ENCODE assay signal across 10 cellular contexts in genomic region chr13:97255515-97255999, GRCh38. TPM values are rescaled to one million over a fixed set of nuclear protein-coding genes. Genes with fewer than 3 reads are reported as not detected.
DNase-seq lines count a peak whose midpoint lies in the region; ATAC-seq and TF ChIP-seq lines count a peak whose summit lies in the region.
"Had no signal": no experiment of that assay in that cellular context is flagged by ENCODE, and none has a peak within 500 bp of the region (broad histone marks: within the 10 kb centered on the region; RNA-seq: fewer than 3 reads in every experiment).

No MANE protein-coding gene starts in this region.

- H3K27ac Mint-ChIP-seq in endothelial cell (ENCODE audit: unreplicated experiment): peak overlapping the region; percentile 57

- WGBS in GM23248 (ENCODE audit: low coverage in 1 of 2, low lambda C conversion rate in 2 of 2, missing lambda C conversion rate in 2 of 2), 2 experiments: 81 to 87% methylated on average over 3 of the region's 3 CpGs
- WGBS in psoas muscle, 3 donors: 41 to 71% (median 47%) methylated on average over 3 of the region's 3 CpGs

- H3K9me2 ChIP-seq in GM23248 (ENCODE audit: insufficient read depth): no peaks in the 10 kb centered on the region
- no peaks in the 10 kb centered on the region for H3K9me2 ChIP-seq in PC-3 (replicated peaks; ENCODE audit: low read length)

- H3K4me1 Mint-ChIP-seq in endothelial cell (ENCODE audit: unreplicated experiment): peaks cover 57% of the 10 kb centered on the region

- H3K27me3 ChIP-seq in GM23248 (replicated peaks; ENCODE audit: insufficient read depth): no peaks in the 10 kb centered on the region
- H3K27me3 ChIP-seq in PC-3 (ENCODE audit: low read length): no peaks in the 10 kb centered on the region
- no peaks in the 10 kb centered on the region for H3K27me3 ChIP-seq in psoas muscle (ENCODE audit: insufficient read depth in 3 of 3, low read length in 2 of 3)

- H2AFZ ChIP-seq in GM23248: no peak overlapping the region
- no peak overlapping the region for H2AFZ ChIP-seq in PC-3 (ENCODE audit: low read length)

- H3K9me3 Mint-ChIP-seq in endothelial cell (ENCODE audit: unreplicated experiment): no peaks in the 10 kb centered on the region

- POLR2A ChIA-PET in PC-3 (lab: Charles Lee; ENCODE audit: unreplicated experiment): interaction anchor here (0.7 kb wide), 1 partner anchor 34 kb away, joined by 3 read pairs; the partner anchor contains the start of gene MBNL2

- H3K36me3 Mint-ChIP-seq in endothelial cell (ENCODE audit: low read depth, unreplicated experiment): peaks cover 33% of the 10 kb centered on the region

- ATAC-seq in PC-3: no peak
- no peak for ATAC-seq in psoas muscle
- no peak for ATAC-seq in HG02884 (IDR thresholded peaks at IDR 0.05; ENCODE audit: unreplicated experiment)
- no peak for ATAC-seq in HG02623 (IDR thresholded peaks at IDR 0.05; ENCODE audit: unreplicated experiment)

- TF ChIP-seq CTCF in PC-3 (conservative IDR thresholded peaks at IDR 0.05; ENCODE audit: low read depth, low read length): no peak
- TF ChIP-seq CTCF in endothelial cell (IDR thresholded peaks at IDR 0.05; ENCODE audit: unreplicated experiment): no peak
- no peak for TF ChIP-seq CTCF in psoas muscle (IDR thresholded peaks at IDR 0.05)

- no peaks in the 10 kb centered on the region for H3K9me3 ChIP-seq in GM23248 (ENCODE audit: low read depth)
- no peaks in the 10 kb centered on the region for H3K9me3 ChIP-seq in PC-3 (ENCODE audit: low read length)
- H3K9me3 ChIP-seq in psoas muscle: no peaks in the 10 kb centered on the region

- H3K27me3 Mint-ChIP-seq in endothelial cell (ENCODE audit: unreplicated experiment): peaks cover 18% of the 10 kb centered on the region

- DNase-seq in GM23248: no peak
- no peak for DNase-seq in PC-3
- no peak for DNase-seq in endothelial cell (ENCODE audit: low spot score)
- DNase-seq in psoas muscle: no peak
- DNase-seq in stimulated activated CD8-positive, alpha-beta memory T cell treated with anti-CD3 and anti-CD28 coated beads, Interleukin-4, amount 100 ng/mL, for 48 hours: no peak
- no peak for DNase-seq in NK-92 treated with Interleukin-12 subunit alpha and Interleukin-12 subunit beta, amount 100 ng/mL, for 24 hours (lab: John Stamatoyannopoulos, UW)
- DNase-seq: cerebellar nuclear complex, WERI-Rb-1 had no signal

- CTCF ChIA-PET in PC-3 (lab: Charles Lee): no interaction called here

- H4K20me1 ChIP-seq in GM23248 (ENCODE audit: insufficient read depth) (no peaks in the 10 kb centered on the region), PC-3 (ENCODE audit: low read length) (no peaks in the 10 kb centered on the region)

- peak overlapping the region; percentile 69 for H3K4me2 ChIP-seq in GM23248 (ENCODE audit: unreplicated experiment)
- H3K4me2 ChIP-seq in PC-3 (ENCODE audit: low read length): peak overlapping the region; percentile 85

- no TSS peak for BruUV-seq in PC-3 (replicated peaks; lab: Mats Ljungman, UMichigan)

- intact Hi-C loops in PC-3 (cut with micrococcal nuclease): loop anchor here (5.0 kb wide), 1 partner anchor 87 kb away; no protein-coding TSS in a partner anchor
- intact Hi-C loops in psoas muscle (cut with DNase I): no loop called here

- H3F3A ChIP-seq in GM23248 (ENCODE audit: insufficient read depth): peaks cover 68% of the 10 kb centered on the region
- no peaks in the 10 kb centered on the region for H3F3A ChIP-seq in PC-3 (ENCODE audit: low read length, unreplicated experiment)

- peak overlapping the region; percentile 98 for H3K27ac ChIP-seq in GM23248
- H3K27ac ChIP-seq in PC-3 (ENCODE audit: low read length): peak overlapping the region; percentile 93
- H3K27ac ChIP-seq in psoas muscle: peak overlapping the region; percentile 83
- H3K27ac ChIP-seq: WERI-Rb-1 had no signal

- in situ Hi-C loops in GM23248 (cut with MboI): no loop called here

- H3K36me3 ChIP-seq in GM23248 (ENCODE audit: low read depth) (no peaks in the 10 kb centered on the region), PC-3 (ENCODE audit: low read depth, low read length) (no peaks in the 10 kb centered on the region), psoas muscle (ENCODE audit: insufficient read depth in 1 of 2, low read depth in 1 of 2) (no peaks in the 10 kb centered on the region)
- H3K36me3 ChIP-seq: WERI-Rb-1 had no signal

- peaks cover 83% of the 10 kb centered on the region for H3K79me2 ChIP-seq in GM23248 (ENCODE audit: insufficient read depth)
- H3K79me2 ChIP-seq in PC-3 (ENCODE audit: low read length): peaks cover 17% of the 10 kb centered on the region

- H3K4me3 ChIP-seq in GM23248 (no peak overlapping the region), PC-3 (ENCODE audit: low read length) (no peak overlapping the region), psoas muscle (no peak overlapping the region)

- peak overlapping the region; percentile 78 for H3K9ac ChIP-seq in GM23248
- H3K9ac ChIP-seq in PC-3 (ENCODE audit: low read length): peak overlapping the region; percentile 65

- H3K4me3 Mint-ChIP-seq in endothelial cell (ENCODE audit: unreplicated experiment): no peak overlapping the region

- H3K4me1 ChIP-seq in GM23248 (ENCODE audit: insufficient read depth): peaks cover 71% of the 10 kb centered on the region
- peaks cover 68% of the 10 kb centered on the region for H3K4me1 ChIP-seq in PC-3 (ENCODE audit: insufficient read depth, low read length)
- peaks cover 90% of the 10 kb centered on the region for H3K4me1 ChIP-seq in psoas muscle

RNA-seq across cellular contexts. Expression of gene MBNL2, which starts 33.4 kb away (rescaled TPM):
- total RNA-seq in GM23248 (2014; rRNA removed; shearing (Covaris generic)): 59.9 and 79.5 TPM in 2 replicates
- polyA plus RNA-seq in GM23248 (2016; fragmentation: Nextera tagmentation; extraction: Ambion mirVana) (46.7 and 49.1 TPM in 2 replicates), psoas muscle (10 to 100 TPM; 13.3 to 61.9 (median 27.4) TPM)
- total RNA-seq in PC-3 (2014; rRNA removed) (10.3 and 17.8 TPM in 2 replicates), endothelial cell (ENCODE audit: unreplicated experiment) (137 TPM), psoas muscle (10 to 100 TPM; 54.3 to 93.1 (median 77.8) TPM)
